In the genomic region with DNA sequence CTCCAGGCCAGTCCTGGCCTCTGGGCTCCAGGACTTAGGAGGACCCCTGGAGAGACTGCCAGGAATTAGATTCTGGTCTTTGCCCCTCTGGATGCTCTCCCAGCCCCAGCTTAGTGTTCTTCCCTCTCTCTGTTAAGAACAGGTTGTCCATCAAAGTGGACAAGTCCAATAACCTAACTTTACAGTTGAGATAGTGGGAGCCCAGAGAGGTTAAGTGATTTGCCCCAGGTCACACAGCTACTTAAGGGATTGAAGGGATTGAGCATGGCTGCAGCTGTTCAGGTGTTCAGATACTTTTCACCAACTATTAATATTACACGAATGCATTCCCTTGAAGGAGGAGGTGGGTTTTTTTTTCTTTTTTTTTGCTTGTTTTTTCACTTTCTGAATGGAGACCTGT, we compare ENCODE assay signal across 22 cellular contexts. TPM values are rescaled to one million over a fixed set of nuclear protein-coding genes. Genes with fewer than 3 reads are reported as not detected.
A peak's percentile ranks its signal among the peaks of the same experiment; 100 is the strongest.
DNase-seq lines count a peak whose midpoint lies in the region; ATAC-seq and TF ChIP-seq lines count a peak whose summit lies in the region.
"Had no signal": no experiment of that assay in that cellular context is flagged by ENCODE, and none has a peak within 500 bp of the region (broad histone marks: within the 10 kb centered on the region; RNA-seq: fewer than 3 reads in every experiment).

No MANE protein-coding gene starts in this region.

- H3K36me3 ChIP-seq in CD4-positive, CD25-positive, alpha-beta regulatory T cell (ENCODE audit: control insufficient read depth, insufficient read depth, low read length): no peaks in the 10 kb centered on the region

- peak overlapping the region; percentile 4 to 71 (median 48) for H3K27ac Mint-ChIP-seq in CD4-positive, CD25-positive, alpha-beta regulatory T cell
- H3K27ac Mint-ChIP-seq in CD4-positive, alpha-beta T cell: peak overlapping the region; percentile 61
- peak overlapping the region; percentile 72 for H3K27ac Mint-ChIP-seq in mesothelial cell of epicardium
- peak overlapping the region; percentile 66 for H3K27ac Mint-ChIP-seq in nephron progenitor cell
- no peak overlapping the region for H3K27ac Mint-ChIP-seq in activated CD8-positive, alpha-beta T cell treated with anti-CD3 and anti-CD28 coated beads for 36 hours
- H3K27ac Mint-ChIP-seq: H9 had no signal

- TF ChIP-seq CTCF in CD4-positive, alpha-beta T cell (IDR thresholded peaks at IDR 0.05): no peak
- TF ChIP-seq CTCF in mesothelial cell of epicardium (IDR thresholded peaks at IDR 0.05; ENCODE audit: unreplicated experiment) (no peak), nephron progenitor cell (IDR thresholded peaks at IDR 0.05) (no peak), coronary artery (IDR thresholded peaks at IDR 0.05) (no peak)
- no peak for TF ChIP-seq CTCF in activated CD8-positive, alpha-beta T cell treated with anti-CD3 and anti-CD28 coated beads for 36 hours (IDR thresholded peaks at IDR 0.05)

- peaks cover 0 to 49% (median 6%) of the 10 kb centered on the region in 4 donors for H3K4me1 Mint-ChIP-seq in CD4-positive, CD25-positive, alpha-beta regulatory T cell
- H3K4me1 Mint-ChIP-seq in CD4-positive, alpha-beta T cell (ENCODE audit: low read depth): peaks cover 28% of the 10 kb centered on the region
- H3K4me1 Mint-ChIP-seq in mesothelial cell of epicardium: peaks cover 57% of the 10 kb centered on the region
- peaks cover 93% of the 10 kb centered on the region for H3K4me1 Mint-ChIP-seq in nephron progenitor cell
- H3K4me1 Mint-ChIP-seq in activated CD8-positive, alpha-beta T cell treated with anti-CD3 and anti-CD28 coated beads for 36 hours (ENCODE audit: low read depth): peaks cover 2% of the 10 kb centered on the region

- ATAC-seq in CD4-positive, CD25-positive, alpha-beta regulatory T cell (ENCODE audit: low read depth in 2 of 2): no peak
- ATAC-seq in CD4-positive, alpha-beta T cell (ENCODE audit: poor library complexity): no peak
- no peak for ATAC-seq in activated CD8-positive, alpha-beta T cell treated with anti-CD3 and anti-CD28 coated beads for 36 hours
- ATAC-seq: GM12878, HCT116 had no signal

- H3K9me3 ChIP-seq in CD4-positive, CD25-positive, alpha-beta regulatory T cell (ENCODE audit: control insufficient read depth in 2 of 2, low read length in 2 of 2): no peaks in the 10 kb centered on the region
- H3K9me3 ChIP-seq in CD4-positive, alpha-beta T cell (ENCODE audit: control insufficient read depth, low read length): no peaks in the 10 kb centered on the region

- no peaks in the 10 kb centered on the region for H3K9me3 Mint-ChIP-seq in CD4-positive, CD25-positive, alpha-beta regulatory T cell
- no peaks in the 10 kb centered on the region for H3K9me3 Mint-ChIP-seq in CD4-positive, alpha-beta T cell
- H3K9me3 Mint-ChIP-seq in mesothelial cell of epicardium (no peaks in the 10 kb centered on the region), nephron progenitor cell (no peaks in the 10 kb centered on the region)
- no peaks in the 10 kb centered on the region for H3K9me3 Mint-ChIP-seq in activated CD8-positive, alpha-beta T cell treated with anti-CD3 and anti-CD28 coated beads for 36 hours
- H3K9me3 Mint-ChIP-seq: CD8-positive, alpha-beta memory T cell; H9 had no signal

- no peaks in the 10 kb centered on the region for H3K27me3 Mint-ChIP-seq in CD4-positive, CD25-positive, alpha-beta regulatory T cell
- H3K27me3 Mint-ChIP-seq in CD4-positive, alpha-beta T cell: no peaks in the 10 kb centered on the region
- no peaks in the 10 kb centered on the region for H3K27me3 Mint-ChIP-seq in mesothelial cell of epicardium (ENCODE audit: low read depth)
- H3K27me3 Mint-ChIP-seq in nephron progenitor cell (ENCODE audit: low read depth, poor library complexity): peaks cover 7% of the 10 kb centered on the region
- no peaks in the 10 kb centered on the region for H3K27me3 Mint-ChIP-seq in activated CD8-positive, alpha-beta T cell treated with anti-CD3 and anti-CD28 coated beads for 36 hours

- H3K27ac ChIP-seq in CD4-positive, CD25-positive, alpha-beta regulatory T cell (ENCODE audit: insufficient read depth, low read length, poor library complexity, severe bottlenecking): no peak overlapping the region
- no peak overlapping the region for H3K27ac ChIP-seq in CD4-positive, alpha-beta T cell (ENCODE audit: low read depth, low read length)
- no peak overlapping the region for H3K27ac ChIP-seq in coronary artery
- H3K27ac ChIP-seq: GM23248 had no signal

- H3K27me3 ChIP-seq in CD4-positive, CD25-positive, alpha-beta regulatory T cell (ENCODE audit: control insufficient read depth, insufficient read depth, low read length): no peaks in the 10 kb centered on the region
- H3K27me3 ChIP-seq in CD4-positive, alpha-beta T cell (ENCODE audit: control insufficient read depth, insufficient read depth, low read length): no peaks in the 10 kb centered on the region

- H3K4me3 Mint-ChIP-seq in CD4-positive, CD25-positive, alpha-beta regulatory T cell: no peak overlapping the region
- no peak overlapping the region for H3K4me3 Mint-ChIP-seq in CD4-positive, alpha-beta T cell
- H3K4me3 Mint-ChIP-seq in mesothelial cell of epicardium: no peak overlapping the region
- peak overlapping the region; percentile 23 for H3K4me3 Mint-ChIP-seq in nephron progenitor cell
- no peak overlapping the region for H3K4me3 Mint-ChIP-seq in activated CD8-positive, alpha-beta T cell treated with anti-CD3 and anti-CD28 coated beads for 36 hours
- H3K4me3 Mint-ChIP-seq: CD8-positive, alpha-beta memory T cell; H9 had no signal

- peaks cover 4% of the 10 kb centered on the region for H3K4me1 ChIP-seq in CD4-positive, CD25-positive, alpha-beta regulatory T cell (ENCODE audit: control insufficient read depth, insufficient read depth, low read length, poor library complexity, severe bottlenecking)

- H3K36me3 Mint-ChIP-seq in CD4-positive, CD25-positive, alpha-beta regulatory T cell: peaks cover 4% of the 10 kb centered on the region
- H3K36me3 Mint-ChIP-seq in CD4-positive, alpha-beta T cell (ENCODE audit: low read depth): peaks cover 43% of the 10 kb centered on the region
- H3K36me3 Mint-ChIP-seq in mesothelial cell of epicardium (no peaks in the 10 kb centered on the region), nephron progenitor cell (ENCODE audit: low read depth) (no peaks in the 10 kb centered on the region)
- no peaks in the 10 kb centered on the region for H3K36me3 Mint-ChIP-seq in activated CD8-positive, alpha-beta T cell treated with anti-CD3 and anti-CD28 coated beads for 36 hours (ENCODE audit: low read depth)
- H3K36me3 Mint-ChIP-seq: CD8-positive, alpha-beta memory T cell had no signal

- intact Hi-C loops in CD4-positive, alpha-beta T cell (cut with DNase I, micrococcal nuclease): no loop called here
- intact Hi-C loops in activated CD8-positive, alpha-beta T cell treated with anti-CD3 and anti-CD28 coated beads for 36 hours (cut with micrococcal nuclease): no loop called here

- H3K4me3 ChIP-seq in CD4-positive, CD25-positive, alpha-beta regulatory T cell (ENCODE audit: low read depth, low read length): no peak overlapping the region
- H3K4me3 ChIP-seq in coronary artery: no peak overlapping the region
- H3K4me3 ChIP-seq: GM12878, GM23248 had no signal

- DNase-seq in CD4-positive, CD25-positive, alpha-beta regulatory T cell: no peak
- no peak for DNase-seq in CD4-positive, alpha-beta T cell
- no peak for DNase-seq in mesothelial cell of epicardium (ENCODE audit: low spot score in 2 of 2, unreplicated experiment in 2 of 2)
- no peak for DNase-seq in nephron progenitor cell
- no peak for DNase-seq in NCI-H146 treated with DMSO at 0.1 percent for 48 hours (lab: John Stamatoyannopoulos, UW; ENCODE audit: unreplicated experiment)
- no peak for DNase-seq in activated CD8-positive, alpha-beta T cell treated with anti-CD3 and anti-CD28 coated beads for 36 hours
- no peak for DNase-seq in coronary artery (ENCODE audit: low spot score)
- DNase-seq in UCSD-AML1 (lab: John Stamatoyannopoulos, UW; ENCODE audit: unreplicated experiment): no peak
- DNase-seq: C1 segment of cervical spinal cord; CD8-positive, alpha-beta memory T cell; DMS 273 treated with DMSO at 0.1 percent for 48 hours; DMS79; EL; GDM1; GM23248; H9 had no signal

- POLR2A ChIA-PET in CD4-positive, alpha-beta T cell (lab: Charles Lee): no interaction called here
- POLR2A ChIA-PET in activated CD8-positive, alpha-beta T cell treated with anti-CD3 and anti-CD28 coated beads for 36 hours (lab: Charles Lee): no interaction called here

- CTCF ChIA-PET in CD4-positive, alpha-beta T cell (lab: Charles Lee): no interaction called here
- CTCF ChIA-PET in activated CD8-positive, alpha-beta T cell treated with anti-CD3 and anti-CD28 coated beads for 36 hours (lab: Charles Lee): interaction anchor here (1.0 to 5.9 kb wide), 4 partner anchors 57 to 196 kb away, joined by 3 to 52 read pairs (median 4); partner anchors contain the start of gene EDAR

RNA-seq across cellular contexts. Expression of gene EDAR, which starts 57.6 kb away (rescaled TPM):
- 3.2 TPM for total RNA-seq in CD4-positive, CD25-positive, alpha-beta regulatory T cell
- polyA plus RNA-seq in CD4-positive, CD25-positive, alpha-beta regulatory T cell: 1 to 10 TPM; 1.4 to 6.7 (median 2.6) TPM
- total RNA-seq in CD4-positive, alpha-beta T cell: 10 to 100 TPM in 1 of 2 experiments, 1 to 10 TPM in 1; 9.4 to 10.3 TPM
- 5.1 to 6.6 TPM (median 5.5 TPM) in 3 replicates for total RNA-seq in mesothelial cell of epicardium
- under 1 TPM; 0.09 to 0.11 TPM for total RNA-seq in activated CD8-positive, alpha-beta T cell treated with anti-CD3 and anti-CD28 coated beads for 36 hours
- total RNA-seq: A172, A673, GM12878, GM23248, H4, H9 had no signal
- polyA plus RNA-seq: BJ, GM23248 had no signal
